In genomic region chr17:77696151-77696719, GRCh38 we compare ENCODE assay signal across 15 cellular contexts.
DNase-seq lines count a peak whose midpoint lies in the region; ATAC-seq and TF ChIP-seq lines count a peak whose summit lies in the region.
"Had no signal": no experiment of that assay in that cellular context is flagged by ENCODE, and none has a peak within 500 bp of the region (broad histone marks: within the 10 kb centered on the region; RNA-seq: fewer than 3 reads in every experiment).

No MANE protein-coding gene starts in this region.

- no peak for ATAC-seq in activated T-helper 17 cell treated with anti-CD3 and anti-CD28 coated beads, Interleukin-2, amount 50 U/mL, for 72 hours (replicated peaks)
- ATAC-seq in GM21786 (IDR thresholded peaks at IDR 0.05; ENCODE audit: unreplicated experiment): no peak
- ATAC-seq: natural killer cell treated with Interleukin-12 subunit alpha and Interleukin-12 subunit beta and Interleukin-15 and Interleukin-18, amount 100 ng/mL, for 72 hours; PC-3 had no signal

- no peak for TF ChIP-seq CTCF in HFFc6 (IDR thresholded peaks at IDR 0.05)

- peak overlapping the region; percentile 26 for H3K4me3 Mint-ChIP-seq in activated T-helper 17 cell treated with anti-CD3 and anti-CD28 coated beads, Interleukin-2, amount 50 U/mL, for 72 hours
- no peak overlapping the region for H3K4me3 Mint-ChIP-seq in HFFc6
- H3K4me3 Mint-ChIP-seq: natural killer cell treated with Interleukin-12 subunit alpha and Interleukin-12 subunit beta and Interleukin-15 and Interleukin-18, amount 100 ng/mL, for 72 hours had no signal

- H3K36me3 Mint-ChIP-seq in activated T-helper 17 cell treated with anti-CD3 and anti-CD28 coated beads, Interleukin-2, amount 50 U/mL, for 72 hours (ENCODE audit: low read depth): no peaks in the 10 kb centered on the region
- H3K36me3 Mint-ChIP-seq in HFFc6 (ENCODE audit: low read depth): no peaks in the 10 kb centered on the region
- H3K36me3 Mint-ChIP-seq: natural killer cell treated with Interleukin-12 subunit alpha and Interleukin-12 subunit beta and Interleukin-15 and Interleukin-18, amount 100 ng/mL, for 72 hours had no signal

- peaks cover 4% of the 10 kb centered on the region for H3K27me3 Mint-ChIP-seq in activated T-helper 17 cell treated with anti-CD3 and anti-CD28 coated beads, Interleukin-2, amount 50 U/mL, for 72 hours
- H3K27me3 Mint-ChIP-seq in HFFc6 (ENCODE audit: insufficient read depth): peaks cover 49% of the 10 kb centered on the region

- peaks cover 14% of the 10 kb centered on the region for H3K4me1 Mint-ChIP-seq in activated T-helper 17 cell treated with anti-CD3 and anti-CD28 coated beads, Interleukin-2, amount 50 U/mL, for 72 hours
- peaks cover 12% of the 10 kb centered on the region for H3K4me1 Mint-ChIP-seq in HFFc6 (ENCODE audit: low read depth)

- no peaks in the 10 kb centered on the region for H3K9me3 Mint-ChIP-seq in activated T-helper 17 cell treated with anti-CD3 and anti-CD28 coated beads, Interleukin-2, amount 50 U/mL, for 72 hours
- H3K9me3 Mint-ChIP-seq in HFFc6: no peaks in the 10 kb centered on the region
- H3K9me3 Mint-ChIP-seq: natural killer cell treated with Interleukin-12 subunit alpha and Interleukin-12 subunit beta and Interleukin-15 and Interleukin-18, amount 100 ng/mL, for 72 hours had no signal

- peak; percentile 5 for DNase-seq in stimulated activated CD4-positive, alpha-beta T cell treated with anti-CD3 and anti-CD28 coated beads, Interleukin-2, amount 100 ng/mL, for 4 hours (ENCODE audit: low read depth)
- no peak for DNase-seq in stimulated activated CD4-positive, alpha-beta T cell treated with anti-CD3 and anti-CD28 coated beads, Interleukin-2, amount 100 ng/mL, for 24 hours
- DNase-seq in left kidney (ENCODE audit: low read depth, low spot score) (peak; percentile 80), NCI-H1092 treated with DMSO at 0.1 percent for 48 hours (lab: John Stamatoyannopoulos, UW) (no peak), HFFc6 (no peak), amniotic stem cell (lab: John Stamatoyannopoulos, UW) (no peak)
- DNase-seq: activated T-cell treated with anti-CD3 and anti-CD28 coated beads for 4 hours; esophagus squamous epithelium; NCI-H1930; PC-3; stimulated activated CD8-positive, alpha-beta memory T cell treated with anti-CD3 and anti-CD28 coated beads, Interleukin-4, amount 100 ng/mL, for 48 hours; T1000 had no signal

- H3K27ac Mint-ChIP-seq in activated T-helper 17 cell treated with anti-CD3 and anti-CD28 coated beads, Interleukin-2, amount 50 U/mL, for 72 hours: peak overlapping the region; percentile 63
- H3K27ac Mint-ChIP-seq in HFFc6: no peak overlapping the region
- H3K27ac Mint-ChIP-seq: natural killer cell treated with Interleukin-12 subunit alpha and Interleukin-12 subunit beta and Interleukin-15 and Interleukin-18, amount 100 ng/mL, for 72 hours had no signal

Comparison
In these comparisons a context has a peak if more than half of its experiments do, and no peak if none do; other contexts are left out.
1. DNase-seq: peak in stimulated activated CD4-positive, alpha-beta T cell treated with anti-CD3 and anti-CD28 coated beads, Interleukin-2, amount 100 ng/mL, for 4 hours (single experiment) and left kidney (single experiment); none in stimulated activated CD4-positive, alpha-beta T cell treated with anti-CD3 and anti-CD28 coated beads, Interleukin-2, amount 100 ng/mL, for 24 hours (0 of 2), NCI-H1092 treated with DMSO at 0.1 percent for 48 hours (single experiment), HFFc6 (single experiment) and amniotic stem cell (single experiment).